Comparison of ENCODE assay signal across 8 cellular contexts in the genomic region with DNA sequence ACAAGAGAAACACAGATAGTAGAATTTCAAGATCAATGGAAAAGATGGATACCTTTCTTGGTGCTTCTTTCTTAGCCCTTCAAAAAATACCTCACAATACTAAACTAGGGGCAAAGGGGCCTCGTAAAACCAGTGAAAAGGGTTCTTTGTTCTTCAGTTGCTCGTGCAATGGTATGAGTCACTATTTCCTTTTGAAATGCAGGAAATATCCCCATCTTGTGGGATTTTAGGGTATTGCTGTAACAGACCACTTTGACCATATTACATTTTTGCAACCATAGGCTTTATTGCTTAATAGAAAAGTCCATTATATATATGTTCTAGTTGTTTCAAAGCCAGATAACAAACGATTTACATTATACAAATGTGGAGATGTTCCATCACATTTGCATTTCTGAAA.
DNase-seq lines count a peak whose midpoint lies in the region; ATAC-seq, FAIRE-seq and TF ChIP-seq lines count a peak whose summit lies in the region.

No MANE protein-coding gene starts in this region.

- no peaks in the 10 kb centered on the region for H3K27me3 ChIP-seq in endothelial cell of umbilical vein (ENCODE audit: control insufficient read depth in 2 of 2, insufficient read depth in 2 of 2, low read length in 2 of 2)

- TF ChIP-seq POLR2A in endothelial cell of umbilical vein (IDR thresholded peaks at IDR 0.05; ENCODE audit: low read depth, low read length): no peak

- peak; percentile 26 to 39 for TF ChIP-seq CTCF in endothelial cell of umbilical vein (IDR thresholded peaks at IDR 0.05; ENCODE audit: extremely low read depth in 1 of 2, insufficient read depth in 1 of 2, low read depth in 1 of 2, low read length in 2 of 2)

- no peaks in the 10 kb centered on the region for H3K9me1 ChIP-seq in endothelial cell of umbilical vein (replicated peaks; ENCODE audit: control insufficient read depth, extremely low read depth, insufficient read depth, low read length)

- DNase-seq in DMS53 treated with DMSO at 0.1 percent for 48 hours (lab: John Stamatoyannopoulos, UW; ENCODE audit: unreplicated experiment) (peak; percentile 35), NCI-H226 (peak; percentile 18), endothelial cell of umbilical vein (ENCODE audit: low read depth, low spot score) (peak; percentile 63), stromal cell of bone marrow (ENCODE audit: low read depth) (peak; percentile 14), NCI-H1048 (lab: John Stamatoyannopoulos, UW) (no peak), GM19239 (ENCODE audit: insufficient read length, low spot score) (no peak)

- BruUV-seq in endothelial cell of umbilical vein (replicated peaks; lab: Mats Ljungman, UMichigan): no TSS peak

- no peak overlapping the region for H3K27ac ChIP-seq in endothelial cell of umbilical vein (ENCODE audit: insufficient read depth, low read depth, low read length)

- POLR2A ChIA-PET in endothelial cell of umbilical vein (lab: Charles Lee): no interaction called here

- H4K20me1 ChIP-seq in endothelial cell of umbilical vein (replicated peaks; ENCODE audit: control insufficient read depth, extremely low read depth, insufficient read depth, low read length): no peaks in the 10 kb centered on the region

- CTCF ChIA-PET in endothelial cell of umbilical vein (lab: Charles Lee): interaction anchor here (0.8 to 2.0 kb wide), 2 partner anchors 10 to 415 kb away, joined by 3 to 17 read pairs; no protein-coding TSS in a partner anchor

- H3K79me2 ChIP-seq in endothelial cell of umbilical vein (ENCODE audit: control insufficient read depth, insufficient read depth, low read length): no peaks in the 10 kb centered on the region

- intact Hi-C loops in endothelial cell of umbilical vein (cut with micrococcal nuclease): loop anchor here (1.0 to 10.0 kb wide), 3 partner anchors 415 to 1301 kb away; no protein-coding TSS in a partner anchor

- dilution Hi-C loops in endothelial cell of umbilical vein (cut with MboI; ENCODE audit: extremely low pct_ligation_motif_present, low sequenced_read_pairs): no loop called here

- FAIRE-seq in endothelial cell of umbilical vein (lab: Jason Lieb, UNC): peak; percentile 85
- FAIRE-seq in GM19239 (lab: Jason Lieb, UNC): no peak

- H3K4me2 ChIP-seq in endothelial cell of umbilical vein (ENCODE audit: insufficient read depth, low read length): no peak overlapping the region

- H3K9ac ChIP-seq in endothelial cell of umbilical vein (replicated peaks; ENCODE audit: extremely low read depth, insufficient read depth, low read length): no peak overlapping the region

- no peaks in the 10 kb centered on the region for H3K36me3 ChIP-seq in endothelial cell of umbilical vein (ENCODE audit: control insufficient read depth in 2 of 2, extremely low read depth in 1 of 2, insufficient read depth in 2 of 2, low read length in 2 of 2)

- H3K4me3 ChIP-seq in endothelial cell of umbilical vein (replicated peaks in 1 of 3; ENCODE audit: insufficient read depth in 1 of 3, low read depth in 1 of 3, low read length in 3 of 3): no peak overlapping the region

- H2AFZ ChIP-seq in endothelial cell of umbilical vein (ENCODE audit: low read depth, low read length): no peak overlapping the region

- no peaks in the 10 kb centered on the region for H3K4me1 ChIP-seq in endothelial cell of umbilical vein (ENCODE audit: control insufficient read depth, extremely low read depth, insufficient read depth, low read length)

- ATAC-seq in GM21360 (IDR thresholded peaks at IDR 0.05; ENCODE audit: unreplicated experiment) (peak; percentile 57), HG03280 (IDR thresholded peaks at IDR 0.05; ENCODE audit: unreplicated experiment) (no peak)

- no peaks in the 10 kb centered on the region for H3K9me3 ChIP-seq in endothelial cell of umbilical vein (replicated peaks; ENCODE audit: control insufficient read depth, insufficient read depth, low read length)

TF ChIP-seq in endothelial cell of umbilical vein, 7 proteins besides CTCF, POLR2A, EP300 and RAD21:
- TF ChIP-seq GATA2 (IDR thresholded peaks at IDR 0.05; ENCODE audit: insufficient read depth, insufficient read length, low read depth, low read length) (no peak), EZH2 (IDR thresholded peaks at IDR 0.05; ENCODE audit: borderline replicate concordance, low read depth, low read length, severe bottlenecking) (no peak), MYC (IDR thresholded peaks at IDR 0.05; ENCODE audit: low read depth, low read length) (no peak), JUN (IDR thresholded peaks at IDR 0.05; ENCODE audit: borderline replicate concordance, insufficient read depth, insufficient read length, low read depth) (peak; percentile 78), FOS (IDR thresholded peaks at IDR 0.05; ENCODE audit: borderline replicate concordance, insufficient read depth, low read length) (peak; percentile 79), POLR2AphosphoS5 (IDR thresholded peaks at IDR 0.05; ENCODE audit: insufficient read depth, low read depth, low read length) (no peak)
- TF ChIP-seq, protein P1, sequence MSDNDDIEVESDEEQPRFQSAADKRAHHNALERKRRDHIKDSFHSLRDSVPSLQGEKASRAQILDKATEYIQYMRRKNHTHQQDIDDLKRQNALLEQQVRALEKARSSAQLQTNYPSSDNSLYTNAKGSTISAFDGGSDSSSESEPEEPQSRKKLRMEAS (IDR thresholded peaks at IDR 0.05; ENCODE audit: insufficient read depth, insufficient read length): no peak
TF ChIP-seq in endothelial cell of umbilical vein: peak in this region for 2.

Comparison
In these comparisons a context has a peak if more than half of its experiments do, and no peak if none do; other contexts are left out.
1. DNase-seq: peak in DMS53 treated with DMSO at 0.1 percent for 48 hours (single experiment), NCI-H226 (single experiment), endothelial cell of umbilical vein (single experiment) and stromal cell of bone marrow (single experiment); none in NCI-H1048 (single experiment) and GM19239 (single experiment).